17 cellular contexts compared by ENCODE assay signal in genomic region chr2:126227250-126227649, GRCh38.
A peak's percentile ranks its signal among the peaks of the same experiment; 100 is the strongest.
DNase-seq lines count a peak whose midpoint lies in the region; ATAC-seq and TF ChIP-seq lines count a peak whose summit lies in the region.
"Had no signal": no experiment of that assay in that cellular context is flagged by ENCODE, and none has a peak within 500 bp of the region (broad histone marks: within the 10 kb centered on the region; RNA-seq: fewer than 3 reads in every experiment).

No MANE protein-coding gene starts in this region.

- H3F3A ChIP-seq in SK-N-SH (replicated peaks; ENCODE audit: insufficient read depth) (no peaks in the 10 kb centered on the region), GM23248 (ENCODE audit: insufficient read depth) (no peaks in the 10 kb centered on the region)

- H3K27me3 Mint-ChIP-seq in progenitor cell of endocrine pancreas, result peaks cover 5% of the 10 kb centered on the region

- 0 out of 2 replicates have a peak, but pooled peaks have one; percentile 7 for TF ChIP-seq RAD21 in SK-N-SH (IDR thresholded peaks at IDR 0.05; ENCODE audit: low read length)

- no peak overlapping the region for H2AFZ ChIP-seq in SK-N-SH (ENCODE audit: low read depth)
- no peak overlapping the region for H2AFZ ChIP-seq in GM23248

- H3K27ac Mint-ChIP-seq in progenitor cell of endocrine pancreas, result no peak overlapping the region
- H3K27ac Mint-ChIP-seq: activated CD4-positive, alpha-beta memory T cell treated with anti-CD3 and anti-CD28 coated beads for 36 hours; T-helper 17 cell had no signal

- TF ChIP-seq EP300 in SK-N-SH (IDR thresholded peaks at IDR 0.05; ENCODE audit: borderline replicate concordance in 1 of 2, low read depth in 1 of 2, low read length in 1 of 2), result no peak

- no peak for ATAC-seq in SK-N-SH treated with all-trans-retinoic acid at 6 μM for 48 hours
- ATAC-seq in GM21619 (IDR thresholded peaks at IDR 0.05; ENCODE audit: unreplicated experiment), result no peak
- ATAC-seq: body of pancreas, psoas muscle, T-helper 17 cell had no signal

- H3K4me1 ChIP-seq in SK-N-SH (ENCODE audit: control insufficient read depth in 1 of 2, insufficient read depth in 2 of 2, low read depth in 1 of 2, low read length in 1 of 2), result no peaks in the 10 kb centered on the region
- no peaks in the 10 kb centered on the region for H3K4me1 ChIP-seq in GM23248 (ENCODE audit: insufficient read depth)
- H3K4me1 ChIP-seq: body of pancreas, psoas muscle, testis had no signal

- H3K9me3 ChIP-seq in SK-N-SH (no peaks in the 10 kb centered on the region), WERI-Rb-1 (ENCODE audit: severe bottlenecking) (no peaks in the 10 kb centered on the region), GM23248 (ENCODE audit: low read depth) (no peaks in the 10 kb centered on the region)
- H3K9me3 ChIP-seq: body of pancreas, MG63, psoas muscle, testis had no signal

- WGBS in SK-N-SH (ENCODE audit: low lambda C conversion rate), result 0% methylated on average over 1 of the region's 1 CpG
- WGBS in GM23248 (ENCODE audit: low coverage in 1 of 2, low lambda C conversion rate in 2 of 2, missing lambda C conversion rate in 2 of 2), 2 experiments, result 6 to 12% methylated on average over 1 of the region's 1 CpG

- H3K36me3 ChIP-seq in SK-N-SH (replicated peaks in 1 of 2; ENCODE audit: control insufficient read depth in 1 of 2, insufficient read depth in 2 of 2, low read length in 1 of 2) (no peaks in the 10 kb centered on the region), WERI-Rb-1 (no peaks in the 10 kb centered on the region), GM23248 (ENCODE audit: low read depth) (no peaks in the 10 kb centered on the region)
- H3K36me3 ChIP-seq: MG63 had no signal

- no peaks in the 10 kb centered on the region for H3K27me3 ChIP-seq in SK-N-SH (ENCODE audit: insufficient read depth)
- peaks cover 7% of the 10 kb centered on the region for H3K27me3 ChIP-seq in WERI-Rb-1 (ENCODE audit: insufficient read depth, low read depth, severe bottlenecking)
- H3K27me3 ChIP-seq in GM23248 (replicated peaks; ENCODE audit: insufficient read depth), result no peaks in the 10 kb centered on the region
- H3K27me3 ChIP-seq: body of pancreas, MG63, testis had no signal

- H3K4me1 Mint-ChIP-seq in progenitor cell of endocrine pancreas (ENCODE audit: low read depth), result no peaks in the 10 kb centered on the region
- H3K4me1 Mint-ChIP-seq: T-helper 17 cell had no signal

- H3K4me3 ChIP-seq in SK-N-SH (ENCODE audit: low read depth in 2 of 2, low read length in 1 of 2) (no peak overlapping the region), WERI-Rb-1 (ENCODE audit: low read depth, low read length) (no peak overlapping the region), GM23248 (no peak overlapping the region)
- H3K4me3 ChIP-seq: body of pancreas, MG63, psoas muscle, testis had no signal

- H3K4me2 ChIP-seq in SK-N-SH (no peak overlapping the region), GM23248 (ENCODE audit: unreplicated experiment) (no peak overlapping the region)

- CTCF ChIA-PET in SK-N-SH (lab: Yijun Ruan, JAX), result no interaction called here

- H3K36me3 Mint-ChIP-seq in progenitor cell of endocrine pancreas (ENCODE audit: insufficient read depth), result no peaks in the 10 kb centered on the region
- H3K36me3 Mint-ChIP-seq: activated CD4-positive, alpha-beta memory T cell treated with anti-CD3 and anti-CD28 coated beads for 36 hours had no signal

- in situ Hi-C loops in KBM-7 (cut with MboI; ENCODE audit: low pct_unique_long_range_greater_than_20kb, low sequenced_read_pairs) (no loop called here), GM23248 (cut with MboI) (no loop called here)

- H3K9ac ChIP-seq in SK-N-SH, result no peak overlapping the region
- H3K9ac ChIP-seq in GM23248, result no peak overlapping the region

- no peak overlapping the region for H3K4me3 Mint-ChIP-seq in progenitor cell of endocrine pancreas (ENCODE audit: low read depth)
- H3K4me3 Mint-ChIP-seq: activated CD4-positive, alpha-beta memory T cell treated with anti-CD3 and anti-CD28 coated beads for 36 hours; T-helper 17 cell had no signal

- no peaks in the 10 kb centered on the region for H4K20me1 ChIP-seq in SK-N-SH (ENCODE audit: insufficient read depth)
- H4K20me1 ChIP-seq in GM23248 (ENCODE audit: insufficient read depth), result no peaks in the 10 kb centered on the region

- H3K9me2 ChIP-seq in SK-N-SH, result no peaks in the 10 kb centered on the region
- H3K9me2 ChIP-seq in GM23248 (ENCODE audit: insufficient read depth), result no peaks in the 10 kb centered on the region

- no peaks in the 10 kb centered on the region for H3K79me2 ChIP-seq in SK-N-SH (ENCODE audit: insufficient read depth)
- H3K79me2 ChIP-seq in GM23248 (ENCODE audit: insufficient read depth), result no peaks in the 10 kb centered on the region

- peaks cover 4% of the 10 kb centered on the region for H3K9me3 Mint-ChIP-seq in progenitor cell of endocrine pancreas (ENCODE audit: low read depth)

- POLR2A ChIA-PET in SK-N-SH (lab: Yijun Ruan, JAX), result no interaction called here

- TF ChIP-seq CTCF in SK-N-SH (IDR thresholded peaks at IDR 0.05) (no peak), WERI-Rb-1 (IDR thresholded peaks at IDR 0.05; ENCODE audit: low read depth, low read length) (peak; percentile 18; the same call in 1 of the 2 replicates), progenitor cell of endocrine pancreas (IDR thresholded peaks at IDR 0.05; ENCODE audit: unreplicated experiment) (peak; percentile 43)

- DNase-seq in SK-N-SH (no peak), KBM-7 (peak; percentile 3), WERI-Rb-1 (no peak), progenitor cell of endocrine pancreas (ENCODE audit: low spot score, unreplicated experiment) (no peak), GM23248 (no peak), dedifferentiated amniotic fluid mesenchymal stem cell (ENCODE audit: extremely low spot score) (no peak)
- DNase-seq: activated CD4-positive, alpha-beta memory T cell treated with anti-CD3 and anti-CD28 coated beads for 36 hours; activated effector memory CD4-positive, alpha-beta T cell treated with Interleukin-2 at 50 U/mL for 16 hours; body of pancreas; effector memory CD4-positive, alpha-beta T cell; MG63; NCI-H2227 treated with DMSO at 0.1 percent for 48 hours; psoas muscle; T-helper 17 cell; testis had no signal

- H3K27ac ChIP-seq in SK-N-SH (ENCODE audit: low read depth in 2 of 2, low read length in 1 of 2) (no peak overlapping the region), WERI-Rb-1 (no peak overlapping the region), GM23248 (no peak overlapping the region)
- H3K27ac ChIP-seq: body of pancreas, psoas muscle, testis had no signal

TF ChIP-seq in SK-N-SH, 30 proteins besides CTCF, POLR2A, EP300 and RAD21 (continues in another document):
- TF ChIP-seq MXI1 (IDR thresholded peaks at IDR 0.05; ENCODE audit: low read depth, low read length) (no peak), JUND (IDR thresholded peaks at IDR 0.05) (no peak), RCOR1 (IDR thresholded peaks at IDR 0.05; ENCODE audit: low read length) (no peak), FOSL2 (IDR thresholded peaks at IDR 0.05; ENCODE audit: borderline replicate concordance, low read depth) (no peak), RFX5 (IDR thresholded peaks at IDR 0.05; ENCODE audit: low read length) (no peak), FOXM1 (IDR thresholded peaks at IDR 0.05; ENCODE audit: low read depth) (no peak)

TF ChIP-seq in SK-N-SH treated with all-trans-retinoic acid at 6 μM for 48 hours, 23 proteins besides CTCF, POLR2A, EP300 and RAD21 (continues in another document):
- TF ChIP-seq CSRNP3 (CRISPR knock-in tag; IDR thresholded peaks at IDR 0.05) (no peak), GLIS3 (CRISPR knock-in tag; IDR thresholded peaks at IDR 0.05) (no peak), CREB5 (CRISPR knock-in tag; IDR thresholded peaks at IDR 0.05; ENCODE audit: low read depth) (no peak), ZNF565 (CRISPR knock-in tag; conservative IDR thresholded peaks at IDR 0.05; ENCODE audit: low read depth) (no peak), ZNF70 (CRISPR knock-in tag; IDR thresholded peaks at IDR 0.05) (no peak), PPARA (CRISPR knock-in tag; IDR thresholded peaks at IDR 0.05; ENCODE audit: borderline replicate concordance) (no peak), TCF4 (CRISPR knock-in tag; IDR thresholded peaks at IDR 0.05; ENCODE audit: borderline replicate concordance) (no peak), BACH2 (CRISPR knock-in tag; IDR thresholded peaks at IDR 0.05; ENCODE audit: borderline replicate concordance) (no peak), ZFP3 (CRISPR knock-in tag; IDR thresholded peaks at IDR 0.05) (no peak), ARNTL (CRISPR knock-in tag; IDR thresholded peaks at IDR 0.05; ENCODE audit: borderline replicate concordance, low read depth) (no peak), RARB (CRISPR knock-in tag; IDR thresholded peaks at IDR 0.05) (no peak)
